In genomic region chr6:27688014-27688586, GRCh38 we compare ENCODE assay signal across 1 cellular context.
TF ChIP-seq lines count a peak whose summit lies in the region.

No MANE protein-coding gene starts in this region.

TF ChIP-seq in HepG2, 621 proteins besides CTCF, POLR2A, EP300 and RAD21 (continued from another document and continues in another):
- TF ChIP-seq PLSCR1 (CRISPR knock-in tag; IDR thresholded peaks at IDR 0.05; ENCODE audit: borderline replicate concordance), result no peak
- peak; percentile 74 for TF ChIP-seq NFATC3 (CRISPR knock-in tag; IDR thresholded peaks at IDR 0.05)
- peak; percentile 77 for TF ChIP-seq ZMYM4 (CRISPR knock-in tag; IDR thresholded peaks at IDR 0.05)
- no peak for TF ChIP-seq ZBTB46 (CRISPR knock-in tag; IDR thresholded peaks at IDR 0.05; ENCODE audit: borderline replicate concordance)
- TF ChIP-seq ZUFSP (CRISPR knock-in tag; IDR thresholded peaks at IDR 0.05; ENCODE audit: borderline replicate concordance), result no peak
- 0 out of 2 replicates have a peak, but pooled peaks have one; percentile 39 for TF ChIP-seq STAT5B (CRISPR knock-in tag; IDR thresholded peaks at IDR 0.05)
- TF ChIP-seq PHF20 (CRISPR knock-in tag; IDR thresholded peaks at IDR 0.05), result no peak
- no peak for TF ChIP-seq PAWR (CRISPR knock-in tag; IDR thresholded peaks at IDR 0.05; ENCODE audit: borderline replicate concordance)
- no peak for TF ChIP-seq JUN (CRISPR knock-in tag; IDR thresholded peaks at IDR 0.05)
- peak; percentile 24; the same call in 1 of the 2 replicates for TF ChIP-seq TFAP4 (IDR thresholded peaks at IDR 0.05; ENCODE audit: borderline replicate concordance, low read depth)
- peak; percentile 95 for TF ChIP-seq ZSCAN31 (CRISPR knock-in tag; IDR thresholded peaks at IDR 0.05; ENCODE audit: low read depth)
- no peak; the same call in 1 of the 2 replicates for TF ChIP-seq ZFX (CRISPR knock-in tag; IDR thresholded peaks at IDR 0.05; ENCODE audit: low read depth)
- TF ChIP-seq TERF1 (CRISPR knock-in tag; IDR thresholded peaks at IDR 0.05), result no peak
- TF ChIP-seq ZNF557 (CRISPR knock-in tag; IDR thresholded peaks at IDR 0.05), result 0 out of 2 replicates have a peak, but pooled peaks have one; percentile 54
- peak; percentile 75; the same call in 1 of the 2 replicates for TF ChIP-seq ZFP36L1 (CRISPR knock-in tag; IDR thresholded peaks at IDR 0.05)
- peak; percentile 50; the same call in 1 of the 2 replicates for TF ChIP-seq PATZ1 (CRISPR knock-in tag; IDR thresholded peaks at IDR 0.05)
- TF ChIP-seq RARG (CRISPR knock-in tag; IDR thresholded peaks at IDR 0.05; ENCODE audit: low read depth), result no peak
- TF ChIP-seq SNAPC4 (CRISPR knock-in tag; IDR thresholded peaks at IDR 0.05), result peak; percentile 42; the same call in 1 of the 2 replicates
- TF ChIP-seq ZNF230 (CRISPR knock-in tag; IDR thresholded peaks at IDR 0.05), result no peak
- no peak; the same call in 1 of the 2 replicates for TF ChIP-seq NR2F2 (IDR thresholded peaks at IDR 0.05; ENCODE audit: borderline replicate concordance, low read depth)
- peak; percentile 79; the same call in 1 of the 2 replicates for TF ChIP-seq ZNF598 (CRISPR knock-in tag; IDR thresholded peaks at IDR 0.05; ENCODE audit: borderline replicate concordance)
- TF ChIP-seq RAD51 (IDR thresholded peaks at IDR 0.05; ENCODE audit: borderline replicate concordance), result no peak
- TF ChIP-seq HMGXB4 (CRISPR knock-in tag; IDR thresholded peaks at IDR 0.05; ENCODE audit: borderline replicate concordance in 1 of 2, low read depth in 1 of 2), result peak; percentile 100
- TF ChIP-seq MIXL1 (CRISPR knock-in tag; IDR thresholded peaks at IDR 0.05), result peak; percentile 93
- peak; percentile 64; the same call in 1 of the 2 replicates for TF ChIP-seq THAP7 (CRISPR knock-in tag; IDR thresholded peaks at IDR 0.05)
- TF ChIP-seq MED1 (CRISPR knock-in tag; IDR thresholded peaks at IDR 0.05), result peak; percentile 89
- no peak for TF ChIP-seq CSRNP1 (CRISPR knock-in tag; IDR thresholded peaks at IDR 0.05)
- peak; percentile 87 for TF ChIP-seq ZNF501 (CRISPR knock-in tag; IDR thresholded peaks at IDR 0.05)
- no peak for TF ChIP-seq ZNF749 (CRISPR knock-in tag; IDR thresholded peaks at IDR 0.05; ENCODE audit: borderline replicate concordance)
- peak; percentile 62; the same call in 1 of the 2 replicates for TF ChIP-seq SOX13 (IDR thresholded peaks at IDR 0.05)
- TF ChIP-seq SOX13 (CRISPR knock-in tag; conservative IDR thresholded peaks at IDR 0.05 in 1 of 2, IDR thresholded peaks at IDR 0.05 in 1 of 2), result peak in 1 of 2 experiments; percentile 55; a peak in 2 of 4 replicates
- TF ChIP-seq ZSCAN29 (CRISPR knock-in tag; conservative IDR thresholded peaks at IDR 0.05), result peak; percentile 98
- TF ChIP-seq KDM6A (CRISPR knock-in tag; IDR thresholded peaks at IDR 0.05; ENCODE audit: low read depth), result no peak
- TF ChIP-seq IRF9 (CRISPR knock-in tag; IDR thresholded peaks at IDR 0.05; ENCODE audit: borderline replicate concordance), result peak; percentile 77; the same call in 1 of the 2 replicates
- 0 out of 2 replicates have a peak, but pooled peaks have one; percentile 32 for TF ChIP-seq RARA (CRISPR knock-in tag; IDR thresholded peaks at IDR 0.05)
- no peak for TF ChIP-seq SMAD9 (CRISPR knock-in tag; IDR thresholded peaks at IDR 0.05)
- TF ChIP-seq ZNF33B (CRISPR knock-in tag; IDR thresholded peaks at IDR 0.05), result no peak
- TF ChIP-seq WIZ (CRISPR knock-in tag; IDR thresholded peaks at IDR 0.05), result 0 out of 2 replicates have a peak, but pooled peaks have one; percentile 71
- TF ChIP-seq ATAD3A (CRISPR knock-in tag; IDR thresholded peaks at IDR 0.05), result no peak
- no peak for TF ChIP-seq ZBTB7A (CRISPR knock-in tag; IDR thresholded peaks at IDR 0.05)
